ENCODE assay signal across 17 cellular contexts in genomic region chr12:31807773-31808097, GRCh38.
DNase-seq lines count a peak whose midpoint lies in the region; ATAC-seq and TF ChIP-seq lines count a peak whose summit lies in the region.
"Had no signal": no experiment of that assay in that cellular context is flagged by ENCODE, and none has a peak within 500 bp of the region (broad histone marks: within the 10 kb centered on the region; RNA-seq: fewer than 3 reads in every experiment).

No MANE protein-coding gene starts in this region.

- no peak overlapping the region for H3K27ac ChIP-seq in suprapubic skin
- H3K27ac ChIP-seq: A549, ascending aorta, foreskin keratinocyte, GM23248 had no signal

- CTCF ChIA-PET in activated CD4-positive, alpha-beta memory T cell treated with anti-CD3 and anti-CD28 coated beads for 36 hours (lab: Charles Lee) = interaction anchor here (0.7 kb wide), 1 partner anchor 249 kb away, joined by 3 read pairs; no protein-coding TSS in a partner anchor
- CTCF ChIA-PET in activated CD4-positive, alpha-beta memory T cell treated with anti-CD3 and anti-CD28 coated beads, Interleukin-2, amount 10 ng/mL, durations not matched to agents 7 days and 5 days (lab: Charles Lee) = no interaction called here

- H3K36me3 ChIP-seq in suprapubic skin = no peaks in the 10 kb centered on the region
- H3K36me3 ChIP-seq in HAP-1 (replicated peaks) = no peaks in the 10 kb centered on the region
- H3K36me3 ChIP-seq: ascending aorta had no signal

- TF ChIP-seq POLR2A in suprapubic skin (IDR thresholded peaks at IDR 0.05) = no peak

- H3K4me3 Mint-ChIP-seq in activated CD4-positive, alpha-beta memory T cell treated with anti-CD3 and anti-CD28 coated beads for 36 hours = no peak overlapping the region
- no peak overlapping the region for H3K4me3 Mint-ChIP-seq in activated CD4-positive, alpha-beta memory T cell treated with anti-CD3 and anti-CD28 coated beads, Interleukin-2, amount 10 ng/mL, durations not matched to agents 7 days and 5 days
- H3K4me3 Mint-ChIP-seq in IgD-negative memory B cell = peak overlapping the region; percentile 79 to 97 (median 84)
- peak overlapping the region; percentile 62 for H3K4me3 Mint-ChIP-seq in activated naive CD8-positive, alpha-beta T cell treated with anti-CD3 and anti-CD28 coated beads, Interleukin-2, amount 50 U/mL, for 24 hours
- peak overlapping the region; percentile 84 for H3K4me3 Mint-ChIP-seq in stimulated activated memory B cell treated with anti-CD40 and anti-IgM and Interleukin-4, amounts not matched to agents 10 μg/mL and 1 μg/mL and 100 μg/mL, for 72 hours
- H3K4me3 Mint-ChIP-seq: CD14-positive monocyte, type B pancreatic cell had no signal

- POLR2A ChIA-PET in activated CD4-positive, alpha-beta memory T cell treated with anti-CD3 and anti-CD28 coated beads for 36 hours (lab: Charles Lee) = interaction anchor here (0.6 kb wide), 1 partner anchor 106 kb away, joined by 3 read pairs; no protein-coding TSS in a partner anchor
- POLR2A ChIA-PET in activated CD4-positive, alpha-beta memory T cell treated with anti-CD3 and anti-CD28 coated beads, Interleukin-2, amount 10 ng/mL, durations not matched to agents 7 days and 5 days (lab: Charles Lee) = no interaction called here

- intact Hi-C loops in activated CD4-positive, alpha-beta memory T cell treated with anti-CD3 and anti-CD28 coated beads for 36 hours (cut with micrococcal nuclease) = no loop called here

- H3K4me3 ChIP-seq in suprapubic skin (no peak overlapping the region), HAP-1 (no peak overlapping the region)
- H3K4me3 ChIP-seq: A549, ascending aorta, GM23248 had no signal

- in situ Hi-C loops in HAP-1 (cut with MboI; ENCODE audit: low sequenced_read_pairs) = no loop called here

- H3K4me1 ChIP-seq in suprapubic skin (no peaks in the 10 kb centered on the region), HAP-1 (no peaks in the 10 kb centered on the region)
- H3K4me1 ChIP-seq: ascending aorta, foreskin keratinocyte had no signal

- H3K27me3 ChIP-seq in suprapubic skin (no peaks in the 10 kb centered on the region), HAP-1 (ENCODE audit: low read depth) (no peaks in the 10 kb centered on the region)
- H3K27me3 ChIP-seq: ascending aorta, foreskin keratinocyte had no signal

- H3K27ac Mint-ChIP-seq in activated CD4-positive, alpha-beta memory T cell treated with anti-CD3 and anti-CD28 coated beads for 36 hours = peak overlapping the region; percentile 73
- no peak overlapping the region for H3K27ac Mint-ChIP-seq in activated CD4-positive, alpha-beta memory T cell treated with anti-CD3 and anti-CD28 coated beads, Interleukin-2, amount 10 ng/mL, durations not matched to agents 7 days and 5 days
- peak overlapping the region; percentile 94 to 100 (median 98) for H3K27ac Mint-ChIP-seq in IgD-negative memory B cell
- H3K27ac Mint-ChIP-seq in activated naive CD8-positive, alpha-beta T cell treated with anti-CD3 and anti-CD28 coated beads, Interleukin-2, amount 50 U/mL, for 24 hours = peak overlapping the region; percentile 94
- peak overlapping the region; percentile 78 for H3K27ac Mint-ChIP-seq in stimulated activated memory B cell treated with anti-CD40 and anti-IgM and Interleukin-4, amounts not matched to agents 10 μg/mL and 1 μg/mL and 100 μg/mL, for 72 hours
- H3K27ac Mint-ChIP-seq: type B pancreatic cell had no signal

- peak; percentile 37 for ATAC-seq in activated naive CD8-positive, alpha-beta T cell treated with anti-CD3 and anti-CD28 coated beads, Interleukin-2, amount 50 U/mL, for 24 hours
- ATAC-seq in stimulated activated memory B cell treated with anti-CD40 and anti-IgM and Interleukin-4, amounts not matched to agents 10 μg/mL and 1 μg/mL and 100 μg/mL, for 72 hours = no peak
- ATAC-seq in HG02623 (IDR thresholded peaks at IDR 0.05; ENCODE audit: unreplicated experiment) = no peak
- ATAC-seq: A549, foreskin keratinocyte, left colon had no signal

- peaks cover 2% of the 10 kb centered on the region for H3K9me3 Mint-ChIP-seq in activated CD4-positive, alpha-beta memory T cell treated with anti-CD3 and anti-CD28 coated beads for 36 hours
- H3K9me3 Mint-ChIP-seq in activated CD4-positive, alpha-beta memory T cell treated with anti-CD3 and anti-CD28 coated beads, Interleukin-2, amount 10 ng/mL, durations not matched to agents 7 days and 5 days = peaks cover 9% of the 10 kb centered on the region
- no peaks in the 10 kb centered on the region for H3K9me3 Mint-ChIP-seq in IgD-negative memory B cell
- no peaks in the 10 kb centered on the region for H3K9me3 Mint-ChIP-seq in activated naive CD8-positive, alpha-beta T cell treated with anti-CD3 and anti-CD28 coated beads, Interleukin-2, amount 50 U/mL, for 24 hours
- no peaks in the 10 kb centered on the region for H3K9me3 Mint-ChIP-seq in stimulated activated memory B cell treated with anti-CD40 and anti-IgM and Interleukin-4, amounts not matched to agents 10 μg/mL and 1 μg/mL and 100 μg/mL, for 72 hours

- no peaks in the 10 kb centered on the region for H3K9me3 ChIP-seq in suprapubic skin
- H3K9me3 ChIP-seq in HAP-1 = no peaks in the 10 kb centered on the region
- H3K9me3 ChIP-seq: A549, ascending aorta had no signal

- no peak for TF ChIP-seq CTCF in suprapubic skin (IDR thresholded peaks at IDR 0.05)

- peaks cover 53% of the 10 kb centered on the region for H3K4me1 Mint-ChIP-seq in activated CD4-positive, alpha-beta memory T cell treated with anti-CD3 and anti-CD28 coated beads for 36 hours (ENCODE audit: low read depth)
- H3K4me1 Mint-ChIP-seq in activated CD4-positive, alpha-beta memory T cell treated with anti-CD3 and anti-CD28 coated beads, Interleukin-2, amount 10 ng/mL, durations not matched to agents 7 days and 5 days = peaks cover 40% of the 10 kb centered on the region
- peaks cover 44 to 50% (median 50%) of the 10 kb centered on the region in 3 donors for H3K4me1 Mint-ChIP-seq in IgD-negative memory B cell
- H3K4me1 Mint-ChIP-seq in activated naive CD8-positive, alpha-beta T cell treated with anti-CD3 and anti-CD28 coated beads, Interleukin-2, amount 50 U/mL, for 24 hours = peaks cover 55% of the 10 kb centered on the region
- H3K4me1 Mint-ChIP-seq in stimulated activated memory B cell treated with anti-CD40 and anti-IgM and Interleukin-4, amounts not matched to agents 10 μg/mL and 1 μg/mL and 100 μg/mL, for 72 hours = peaks cover 62% of the 10 kb centered on the region

- no peaks in the 10 kb centered on the region for H3K27me3 Mint-ChIP-seq in activated CD4-positive, alpha-beta memory T cell treated with anti-CD3 and anti-CD28 coated beads for 36 hours
- peaks cover 1% of the 10 kb centered on the region for H3K27me3 Mint-ChIP-seq in activated CD4-positive, alpha-beta memory T cell treated with anti-CD3 and anti-CD28 coated beads, Interleukin-2, amount 10 ng/mL, durations not matched to agents 7 days and 5 days
- no peaks in the 10 kb centered on the region for H3K27me3 Mint-ChIP-seq in IgD-negative memory B cell
- H3K27me3 Mint-ChIP-seq in activated naive CD8-positive, alpha-beta T cell treated with anti-CD3 and anti-CD28 coated beads, Interleukin-2, amount 50 U/mL, for 24 hours = no peaks in the 10 kb centered on the region
- H3K27me3 Mint-ChIP-seq in stimulated activated memory B cell treated with anti-CD40 and anti-IgM and Interleukin-4, amounts not matched to agents 10 μg/mL and 1 μg/mL and 100 μg/mL, for 72 hours = no peaks in the 10 kb centered on the region
- H3K27me3 Mint-ChIP-seq: type B pancreatic cell had no signal

- 91% methylated on average over 1 of the region's 1 CpG for WGBS in suprapubic skin

- H3K36me3 Mint-ChIP-seq in activated CD4-positive, alpha-beta memory T cell treated with anti-CD3 and anti-CD28 coated beads for 36 hours = peaks cover 6% of the 10 kb centered on the region
- peaks cover 8% of the 10 kb centered on the region for H3K36me3 Mint-ChIP-seq in activated CD4-positive, alpha-beta memory T cell treated with anti-CD3 and anti-CD28 coated beads, Interleukin-2, amount 10 ng/mL, durations not matched to agents 7 days and 5 days (ENCODE audit: low read depth)
- peaks cover 4% of the 10 kb centered on the region for H3K36me3 Mint-ChIP-seq in IgD-negative memory B cell
- peaks cover 6% of the 10 kb centered on the region for H3K36me3 Mint-ChIP-seq in activated naive CD8-positive, alpha-beta T cell treated with anti-CD3 and anti-CD28 coated beads, Interleukin-2, amount 50 U/mL, for 24 hours (ENCODE audit: low read depth)
- H3K36me3 Mint-ChIP-seq in stimulated activated memory B cell treated with anti-CD40 and anti-IgM and Interleukin-4, amounts not matched to agents 10 μg/mL and 1 μg/mL and 100 μg/mL, for 72 hours = peaks cover 5% of the 10 kb centered on the region
- H3K36me3 Mint-ChIP-seq: CD14-positive monocyte had no signal

- no peak for DNase-seq in activated CD4-positive, alpha-beta memory T cell treated with anti-CD3 and anti-CD28 coated beads for 36 hours
- DNase-seq in activated CD4-positive, alpha-beta memory T cell treated with anti-CD3 and anti-CD28 coated beads, Interleukin-2, amount 10 ng/mL, durations not matched to agents 7 days and 5 days = no peak
- no peak for DNase-seq in activated naive CD8-positive, alpha-beta T cell treated with anti-CD3 and anti-CD28 coated beads, Interleukin-2, amount 50 U/mL, for 24 hours
- no peak for DNase-seq in suprapubic skin (ENCODE audit: low spot score in 2 of 2)
- DNase-seq in HAP-1 (ENCODE audit: low spot score in 2 of 2) = no peak
- DNase-seq: activated CD4-positive, CD25-positive, alpha-beta regulatory T cell treated with anti-CD3 and anti-CD28 coated beads, Interleukin-2, amount 50 U/mL, for 72 hours; foreskin keratinocyte; GM23248; left colon; NCI-H1417 treated with DMSO at 0.1 percent for 48 hours had no signal

- no peak for TF ChIP-seq EP300 in suprapubic skin (IDR thresholded peaks at IDR 0.05)

Comparison
In these comparisons a context has a peak if more than half of its experiments do, and no peak if none do; other contexts are left out.
1. H3K4me3 Mint-ChIP-seq: peak in IgD-negative memory B cell (4 of 4), activated naive CD8-positive, alpha-beta T cell treated with anti-CD3 and anti-CD28 coated beads, Interleukin-2, amount 50 U/mL, for 24 hours (single experiment) and stimulated activated memory B cell treated with anti-CD40 and anti-IgM and Interleukin-4, amounts not matched to agents 10 μg/mL and 1 μg/mL and 100 μg/mL, for 72 hours (single experiment); none in activated CD4-positive, alpha-beta memory T cell treated with anti-CD3 and anti-CD28 coated beads for 36 hours (single experiment) and activated CD4-positive, alpha-beta memory T cell treated with anti-CD3 and anti-CD28 coated beads, Interleukin-2, amount 10 ng/mL, durations not matched to agents 7 days and 5 days (single experiment).